Comparison of ENCODE assay signal across 8 cellular contexts in the genomic region with DNA sequence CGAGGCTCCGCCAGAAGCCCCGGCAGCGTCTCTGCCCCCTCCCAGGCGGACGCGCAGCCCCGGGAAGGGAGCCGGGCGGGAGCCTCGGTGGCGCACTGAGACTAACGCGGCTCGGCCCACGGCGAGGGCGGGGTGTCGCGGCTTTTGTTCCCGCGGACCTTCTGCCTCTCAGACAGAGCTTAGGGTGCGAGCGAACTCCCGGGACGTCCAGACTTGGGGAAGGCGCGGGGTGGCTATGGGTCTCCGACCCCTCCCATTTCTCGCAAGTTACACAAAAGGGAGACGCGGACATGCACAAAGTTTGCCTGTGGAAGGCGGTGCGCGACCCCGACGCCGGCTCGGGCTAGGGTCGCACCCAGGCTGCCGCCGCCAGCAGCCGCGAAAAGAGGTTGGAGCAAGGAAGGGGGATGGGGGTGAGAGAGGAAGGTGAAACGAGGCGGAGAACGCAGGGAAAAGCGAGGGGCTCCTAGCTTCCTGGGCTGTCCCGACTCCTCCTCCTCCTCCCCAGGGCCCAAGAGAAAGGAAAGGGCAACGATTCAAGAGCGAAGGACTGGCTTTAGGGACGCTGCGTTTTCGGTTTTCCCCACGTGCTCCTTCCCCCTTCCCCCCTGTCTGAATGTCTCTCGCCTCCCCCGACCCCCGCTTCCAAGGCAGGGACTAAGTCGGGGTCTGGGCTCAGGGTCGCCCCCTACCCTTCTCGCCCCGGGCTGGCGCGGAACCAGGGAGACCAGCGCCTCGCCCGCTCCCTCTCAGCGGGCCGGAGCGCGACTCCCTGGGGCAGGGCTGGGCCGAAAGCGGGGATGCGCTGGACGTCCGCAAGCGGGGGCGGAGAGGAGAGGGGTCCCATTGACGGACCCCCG. TPM values are rescaled to one million over a fixed set of nuclear protein-coding genes. Genes with fewer than 3 reads are reported as not detected.
A peak's percentile ranks its signal among the peaks of the same experiment; 100 is the strongest.
DNase-seq lines count a peak whose midpoint lies in the region; ATAC-seq and TF ChIP-seq lines count a peak whose summit lies in the region.

No MANE protein-coding gene starts in this region.

- H3K36me3 ChIP-seq in endodermal cell (ENCODE audit: control insufficient read depth, insufficient read depth, low read length) (no peaks in the 10 kb centered on the region), mesenchymal stem cell (ENCODE audit: control insufficient read depth in 1 of 2, insufficient read depth in 2 of 2, low read depth in 1 of 2, low read length in 2 of 2) (peaks cover 0 to 4% of the 10 kb centered on the region in 2 experiments)

- H3K4me3 ChIP-seq in AG04450 (ENCODE audit: low read depth, low read length) (peak overlapping the region; percentile 85), endodermal cell (ENCODE audit: low read length) (peak overlapping the region; percentile 94), mesenchymal stem cell (ENCODE audit: insufficient read depth in 1 of 2, low read depth in 1 of 2, low read length in 2 of 2) (peak overlapping the region; percentile 93 to 100)

- peaks cover 40% of the 10 kb centered on the region for H3K4me1 Mint-ChIP-seq in endodermal cell

- H3K27ac ChIP-seq in AG04450 (ENCODE audit: low read depth, low read length), result peak overlapping the region; percentile 77
- peak overlapping the region; percentile 87 for H3K27ac ChIP-seq in endodermal cell (ENCODE audit: low read depth, low read length)
- H3K27ac ChIP-seq in mesenchymal stem cell (ENCODE audit: low read length, poor library complexity, severe bottlenecking), result peak overlapping the region; percentile 89

- peak overlapping the region; percentile 96 for H2BK5ac ChIP-seq in mesenchymal stem cell (ENCODE audit: low read depth, low read length, poor library complexity, severe bottlenecking)

- H2BK120ac ChIP-seq in mesenchymal stem cell (ENCODE audit: low read depth, low read length), result peak overlapping the region; percentile 85

- H3K23ac ChIP-seq in mesenchymal stem cell (ENCODE audit: low read length in 2 of 2), result peak overlapping the region; percentile 81 to 100

- H2AK5ac ChIP-seq in mesenchymal stem cell (ENCODE audit: low read length, severe bottlenecking), result no peak overlapping the region

- H2BK12ac ChIP-seq in mesenchymal stem cell (ENCODE audit: low read length in 2 of 2), result peak overlapping the region; percentile 56 to 87

- peak overlapping the region; percentile 95 for H4K91ac ChIP-seq in mesenchymal stem cell (ENCODE audit: low read length)

- peak overlapping the region; percentile 95 for H2BK15ac ChIP-seq in mesenchymal stem cell (ENCODE audit: low read depth, poor library complexity, severe bottlenecking)

- peaks cover 3% of the 10 kb centered on the region for H3K36me3 Mint-ChIP-seq in endodermal cell (ENCODE audit: low read depth)

- DNase-seq in AG04450 (ENCODE audit: low read depth, low spot score) (no peak), NCI-H345 treated with DMSO at 0.1 percent for 48 hours (lab: John Stamatoyannopoulos, UW; ENCODE audit: unreplicated experiment) (peak; percentile 46), endodermal cell (peak; percentile 81), mesenchymal stem cell (peak; percentile 81)
- DNase-seq in activated CD8-positive, alpha-beta memory T cell treated with anti-CD3 and anti-CD28 coated beads for 24 hours, result peak; percentile 77
- peak; percentile 2 for DNase-seq in stimulated activated CD8-positive, alpha-beta memory T cell treated with anti-CD3 and anti-CD28 coated beads, Interleukin-12 subunit alpha, Interleukin-12 subunit beta, amount 100 ng/mL, for 1 hour (ENCODE audit: low read depth)

- peak overlapping the region; percentile 96 for H3K27ac Mint-ChIP-seq in endodermal cell

- H3K27me3 ChIP-seq in AG04450 (ENCODE audit: control insufficient read depth, insufficient read depth, low read length) (peaks cover 6% of the 10 kb centered on the region), endodermal cell (ENCODE audit: control insufficient read depth, insufficient read depth, low read length, poor library complexity, severe bottlenecking) (peaks cover 6% of the 10 kb centered on the region), mesenchymal stem cell (ENCODE audit: control insufficient read depth in 1 of 2, insufficient read depth in 1 of 2, low read length in 2 of 2) (no peaks in the 10 kb centered on the region)

- peak overlapping the region; percentile 47 to 100 for H3K14ac ChIP-seq in mesenchymal stem cell (ENCODE audit: low read length in 2 of 2)

- H3K9me3 Mint-ChIP-seq in endodermal cell, result no peaks in the 10 kb centered on the region

- peak overlapping the region; percentile 66 for H4K8ac ChIP-seq in mesenchymal stem cell (ENCODE audit: low read length)

- ATAC-seq in GM18909 (IDR thresholded peaks at IDR 0.05; ENCODE audit: poor library complexity, unreplicated experiment) (peak; percentile 30), HG03135 (IDR thresholded peaks at IDR 0.05; ENCODE audit: unreplicated experiment) (peak; percentile 35)

- H3K4me3 Mint-ChIP-seq in endodermal cell, result peak overlapping the region; percentile 97

- H3K9ac ChIP-seq in endodermal cell (ENCODE audit: extremely low read depth, low read length, poor library complexity, severe bottlenecking) (peak overlapping the region; percentile 83), mesenchymal stem cell (ENCODE audit: low read length) (peak overlapping the region; percentile 84)

- POLR2A ChIA-PET in AG04450 (lab: Yijun Ruan, JAX), result interaction anchor here (0.6 to 1.6 kb wide), 6 partner anchors 30 to 666 kb away, joined by 3 to 8 read pairs (median 4); partner anchors contain the start of genes ATP5PF and GABPA

- no peaks in the 10 kb centered on the region for H3K79me1 ChIP-seq in mesenchymal stem cell (replicated peaks; ENCODE audit: low read length, poor library complexity, severe bottlenecking)

- CTCF ChIA-PET in AG04450 (lab: Charles Lee), result interaction anchor here (0.6 to 2.7 kb wide), 12 partner anchors 11 to 289 kb away, joined by 3 to 21 read pairs (median 4); no protein-coding TSS in a partner anchor

- H2AFZ ChIP-seq in mesenchymal stem cell (ENCODE audit: low read depth, low read length), result peak overlapping the region; percentile 74

- no peak for TF ChIP-seq CTCF in AG04450 (IDR thresholded peaks at IDR 0.05; ENCODE audit: low read depth, low read length)
- no peak for TF ChIP-seq CTCF in endodermal cell (conservative IDR thresholded peaks at IDR 0.05)

- 0 to 1% methylated on average over 19 to 80 of the region's 80 CpGs for WGBS in endodermal cell (ENCODE audit: insufficient coverage in 1 of 2, insufficient read length in 1 of 2), 2 experiments
- under 1% methylated on average over 52 of the region's 80 CpGs for WGBS in mesenchymal stem cell

- H3K27me3 Mint-ChIP-seq in endodermal cell (ENCODE audit: insufficient read depth), result peaks cover 9% of the 10 kb centered on the region

- H3K4ac ChIP-seq in mesenchymal stem cell (ENCODE audit: low read depth in 1 of 2, low read length in 2 of 2), result peak overlapping the region; percentile 67 to 94

- peak overlapping the region; percentile 17 to 98 for H3K18ac ChIP-seq in mesenchymal stem cell (ENCODE audit: low read depth in 1 of 2, low read length in 2 of 2)

- no peaks in the 10 kb centered on the region; the same call in 1 of the 2 replicates for H3K9me3 ChIP-seq in AG04450 (ENCODE audit: control insufficient read depth, insufficient read depth, low read length)
- H3K9me3 ChIP-seq in endodermal cell (ENCODE audit: control insufficient read depth, low read length), result no peaks in the 10 kb centered on the region
- no peaks in the 10 kb centered on the region for H3K9me3 ChIP-seq in mesenchymal stem cell (ENCODE audit: control insufficient read depth, low read length)

- H3K4me1 ChIP-seq in endodermal cell (ENCODE audit: control insufficient read depth, insufficient read depth, low read length) (no peaks in the 10 kb centered on the region), mesenchymal stem cell (ENCODE audit: control insufficient read depth, insufficient read depth, low read depth, low read length) (peaks cover 4% of the 10 kb centered on the region)

- peak overlapping the region; percentile 98 for H3K4me2 ChIP-seq in mesenchymal stem cell (ENCODE audit: low read length, poor library complexity, severe bottlenecking)

RNA-seq across cellular contexts. Expression of gene APP, which starts 0.7 kb away (rescaled TPM):
- 793 and 870 TPM in 2 replicates for polyA plus RNA-seq in AG04450 (2011; rRNA removed)
- 431 and 505 TPM in 2 replicates for polyA minus RNA-seq in AG04450 (2011; rRNA and poly(A)+ RNA removed)
- total RNA-seq in endodermal cell, result 100 to 1,000 TPM; 460 to 557 TPM
- polyA plus RNA-seq in endodermal cell (2013, experiment 1 of 2), result 396 TPM
- 358 TPM for polyA plus RNA-seq in endodermal cell (2013, experiment 2 of 2)
- 698 TPM for polyA plus RNA-seq in mesenchymal stem cell (2013, experiment 1 of 2)
- polyA plus RNA-seq in mesenchymal stem cell (2013, experiment 2 of 2), result 694 TPM
